In genomic region chr11:83766932-83767331, GRCh38 we compare ENCODE assay signal across 8 cellular contexts.
"Had no signal": no experiment of that assay in that cellular context is flagged by ENCODE, and none has a peak within 500 bp of the region (broad histone marks: within the 10 kb centered on the region; RNA-seq: fewer than 3 reads in every experiment).

No MANE protein-coding gene starts in this region.

- ATAC-seq: GM23338 had no signal

- H3K4me3 ChIP-seq: GM23338 had no signal

- DNase-seq: H9, HCEC 1CT, KBM-7 had no signal

- H3K27ac ChIP-seq: KMS-11 had no signal

- H3K9ac ChIP-seq: KMS-11 had no signal

- FAIRE-seq: H1, H54, HTR-8/SVneo had no signal

- H3K4me2 ChIP-seq: GM23338, KMS-11 had no signal

- H2AFZ ChIP-seq: GM23338 had no signal
